1 cellular context compared by ENCODE assay signal in the genomic region with DNA sequence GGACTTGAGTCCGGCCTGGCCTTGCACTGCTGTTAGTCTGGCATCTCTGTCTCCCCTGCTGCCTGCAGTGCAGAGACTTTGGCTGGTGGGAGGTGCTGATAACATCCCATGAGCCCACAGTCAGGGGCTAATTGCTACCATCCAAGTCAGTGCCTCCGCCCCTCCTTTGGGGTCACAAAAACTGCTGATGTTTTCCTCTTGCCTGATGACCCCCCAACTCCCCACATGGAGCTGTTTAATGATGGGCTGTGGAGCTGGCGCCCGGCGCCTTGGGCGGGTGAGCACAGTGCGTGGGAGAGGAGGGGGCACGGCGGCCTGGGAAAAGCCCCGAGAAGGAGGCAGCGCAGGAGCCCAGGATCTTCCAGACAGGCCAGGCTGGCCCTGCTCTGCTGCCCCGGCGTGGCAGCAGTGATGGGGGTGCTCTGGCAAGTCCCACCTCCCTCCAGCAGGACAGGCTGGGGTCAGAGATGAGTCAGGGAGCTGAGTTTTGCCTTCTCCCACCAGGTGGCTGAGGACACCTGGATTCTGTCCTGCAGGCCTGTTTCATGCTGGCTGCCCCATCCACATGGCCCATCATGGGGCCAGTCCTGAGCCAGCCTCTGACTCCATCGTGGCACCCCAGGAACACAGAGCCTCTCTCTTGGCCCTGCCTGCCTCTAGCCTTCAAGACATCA.
TF ChIP-seq lines count a peak whose summit lies in the region.

No MANE protein-coding gene starts in this region.

TF ChIP-seq in HCT116, 20 proteins besides CTCF, POLR2A, EP300 and RAD21:
- TF ChIP-seq, protein P1, sequence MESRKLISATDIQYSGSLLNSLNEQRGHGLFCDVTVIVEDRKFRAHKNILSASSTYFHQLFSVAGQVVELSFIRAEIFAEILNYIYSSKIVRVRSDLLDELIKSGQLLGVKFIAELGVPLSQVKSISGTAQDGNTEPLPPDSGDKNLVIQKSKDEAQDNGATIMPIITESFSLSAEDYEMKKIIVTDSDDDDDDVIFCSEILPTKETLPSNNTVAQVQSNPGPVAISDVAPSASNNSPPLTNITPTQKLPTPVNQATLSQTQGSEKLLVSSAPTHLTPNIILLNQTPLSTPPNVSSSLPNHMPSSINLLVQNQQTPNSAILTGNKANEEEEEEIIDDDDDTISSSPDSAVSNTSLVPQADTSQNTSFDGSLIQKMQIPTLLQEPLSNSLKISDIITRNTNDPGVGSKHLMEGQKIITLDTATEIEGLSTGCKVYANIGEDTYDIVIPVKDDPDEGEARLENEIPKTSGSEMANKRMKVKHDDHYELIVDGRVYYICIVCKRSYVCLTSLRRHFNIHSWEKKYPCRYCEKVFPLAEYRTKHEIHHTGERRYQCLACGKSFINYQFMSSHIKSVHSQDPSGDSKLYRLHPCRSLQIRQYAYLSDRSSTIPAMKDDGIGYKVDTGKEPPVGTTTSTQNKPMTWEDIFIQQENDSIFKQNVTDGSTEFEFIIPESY (IDR thresholded peaks at IDR 0.05; ENCODE audit: extremely low read depth, insufficient replicate concordance, low read length), result no peak
- TF ChIP-seq EGR1 (IDR thresholded peaks at IDR 0.05; ENCODE audit: low read depth), result no peak
- no peak for TF ChIP-seq CBX3 (IDR thresholded peaks at IDR 0.05; ENCODE audit: low read depth)
- no peak for TF ChIP-seq EZH2 (IDR thresholded peaks at IDR 0.05)
- no peak for TF ChIP-seq ZFX (IDR thresholded peaks at IDR 0.05)
- TF ChIP-seq ELF1 (IDR thresholded peaks at IDR 0.05; ENCODE audit: borderline replicate concordance, low read depth), result no peak
- no peak for TF ChIP-seq SP1 (IDR thresholded peaks at IDR 0.05; ENCODE audit: low read depth)
- TF ChIP-seq FOSL1 (IDR thresholded peaks at IDR 0.05; ENCODE audit: low read depth), result no peak
- TF ChIP-seq JUND (IDR thresholded peaks at IDR 0.05), result no peak
- TF ChIP-seq ZNF274 (IDR thresholded peaks at IDR 0.05; ENCODE audit: low read depth, low read length), result no peak
